1 cellular context compared by ENCODE assay signal in the genomic region with DNA sequence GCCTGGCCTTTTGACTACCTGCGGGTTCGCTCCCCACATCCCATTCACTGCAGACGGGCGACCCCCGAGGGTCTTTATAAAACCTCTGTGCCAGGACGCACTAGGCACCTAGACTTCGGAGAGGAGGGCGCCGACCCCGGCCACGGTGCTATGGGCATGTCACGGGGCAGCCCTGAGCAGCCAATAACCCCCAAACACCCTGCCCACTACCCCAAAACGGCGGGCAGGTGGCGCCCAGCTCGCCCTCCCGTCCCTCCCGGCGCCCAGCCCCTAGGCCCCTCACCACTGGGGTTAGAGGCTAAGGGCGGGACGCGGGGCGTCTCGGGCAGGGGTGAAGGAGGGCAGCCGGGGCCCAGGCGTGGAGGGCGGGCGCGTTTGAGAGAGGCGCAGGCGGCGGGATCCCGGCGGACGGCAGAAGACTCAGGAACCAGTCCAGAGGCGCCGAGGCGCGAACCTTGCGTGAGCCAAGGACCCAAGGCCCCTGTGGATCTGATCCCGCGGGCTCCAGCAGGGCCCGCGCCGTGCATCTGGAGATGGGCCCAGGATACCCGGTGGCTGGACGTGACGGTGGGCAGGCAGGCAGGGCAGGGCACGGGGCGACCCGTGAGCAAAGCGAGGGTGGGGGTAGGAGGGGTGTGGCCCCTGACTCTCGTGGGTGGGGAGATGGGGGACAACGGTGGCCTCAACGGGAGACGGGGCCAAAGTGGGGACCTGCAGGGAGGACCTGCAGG.
TF ChIP-seq lines count a peak whose summit lies in the region.

No MANE protein-coding gene starts in this region.

TF ChIP-seq in HepG2, 621 proteins besides CTCF, POLR2A, EP300 and RAD21:
- TF ChIP-seq, protein P1, sequence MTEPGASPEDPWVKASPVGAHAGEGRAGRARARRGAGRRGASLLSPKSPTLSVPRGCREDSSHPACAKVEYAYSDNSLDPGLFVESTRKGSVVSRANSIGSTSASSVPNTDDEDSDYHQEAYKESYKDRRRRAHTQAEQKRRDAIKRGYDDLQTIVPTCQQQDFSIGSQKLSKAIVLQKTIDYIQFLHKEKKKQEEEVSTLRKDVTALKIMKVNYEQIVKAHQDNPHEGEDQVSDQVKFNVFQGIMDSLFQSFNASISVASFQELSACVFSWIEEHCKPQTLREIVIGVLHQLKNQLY (CRISPR knock-in tag; IDR thresholded peaks at IDR 0.05) = no peak
- no peak for TF ChIP-seq ZNF143 (CRISPR knock-in tag; IDR thresholded peaks at IDR 0.05)
- TF ChIP-seq, protein P2, sequence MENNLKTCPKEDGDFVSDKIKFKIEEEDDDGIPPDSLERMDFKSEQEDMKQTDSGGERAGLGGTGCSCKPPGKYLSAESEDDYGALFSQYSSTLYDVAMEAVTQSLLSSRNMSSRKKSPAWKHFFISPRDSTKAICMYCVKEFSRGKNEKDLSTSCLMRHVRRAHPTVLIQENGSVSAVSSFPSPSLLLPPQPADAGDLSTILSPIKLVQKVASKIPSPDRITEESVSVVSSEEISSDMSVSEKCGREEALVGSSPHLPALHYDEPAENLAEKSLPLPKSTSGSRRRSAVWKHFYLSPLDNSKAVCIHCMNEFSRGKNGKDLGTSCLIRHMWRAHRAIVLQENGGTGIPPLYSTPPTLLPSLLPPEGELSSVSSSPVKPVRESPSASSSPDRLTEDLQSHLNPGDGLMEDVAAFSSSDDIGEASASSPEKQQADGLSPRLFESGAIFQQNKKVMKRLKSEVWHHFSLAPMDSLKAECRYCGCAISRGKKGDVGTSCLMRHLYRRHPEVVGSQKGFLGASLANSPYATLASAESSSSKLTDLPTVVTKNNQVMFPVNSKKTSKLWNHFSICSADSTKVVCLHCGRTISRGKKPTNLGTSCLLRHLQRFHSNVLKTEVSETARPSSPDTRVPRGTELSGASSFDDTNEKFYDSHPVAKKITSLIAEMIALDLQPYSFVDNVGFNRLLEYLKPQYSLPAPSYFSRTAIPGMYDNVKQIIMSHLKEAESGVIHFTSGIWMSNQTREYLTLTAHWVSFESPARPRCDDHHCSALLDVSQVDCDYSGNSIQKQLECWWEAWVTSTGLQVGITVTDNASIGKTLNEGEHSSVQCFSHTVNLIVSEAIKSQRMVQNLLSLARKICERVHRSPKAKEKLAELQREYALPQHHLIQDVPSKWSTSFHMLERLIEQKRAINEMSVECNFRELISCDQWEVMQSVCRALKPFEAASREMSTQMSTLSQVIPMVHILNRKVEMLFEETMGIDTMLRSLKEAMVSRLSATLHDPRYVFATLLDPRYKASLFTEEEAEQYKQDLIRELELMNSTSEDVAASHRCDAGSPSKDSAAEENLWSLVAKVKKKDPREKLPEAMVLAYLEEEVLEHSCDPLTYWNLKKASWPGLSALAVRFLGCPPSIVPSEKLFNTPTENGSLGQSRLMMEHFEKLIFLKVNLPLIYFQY (CRISPR knock-in tag; IDR thresholded peaks at IDR 0.05; ENCODE audit: borderline replicate concordance) = no peak
- TF ChIP-seq AGO1 (IDR thresholded peaks at IDR 0.05; ENCODE audit: low read depth, low read length, poor library complexity, severe bottlenecking) = no peak
- no peak for TF ChIP-seq ZNF282 (IDR thresholded peaks at IDR 0.05; ENCODE audit: partially characterized antibody)
- no peak for TF ChIP-seq TGIF2 (CRISPR knock-in tag; IDR thresholded peaks at IDR 0.05)
- TF ChIP-seq U2AF2 (IDR thresholded peaks at IDR 0.05; ENCODE audit: low read depth, low read length) = no peak
- TF ChIP-seq SRSF4 (IDR thresholded peaks at IDR 0.05; ENCODE audit: low read depth, low read length, poor library complexity, severe bottlenecking) = no peak
- TF ChIP-seq SRSF1 (optimal IDR thresholded peaks at IDR 0.05; ENCODE audit: low read depth, low read length) = no peak
